Comparison of ENCODE assay signal across 29 cellular contexts in the genomic region with DNA sequence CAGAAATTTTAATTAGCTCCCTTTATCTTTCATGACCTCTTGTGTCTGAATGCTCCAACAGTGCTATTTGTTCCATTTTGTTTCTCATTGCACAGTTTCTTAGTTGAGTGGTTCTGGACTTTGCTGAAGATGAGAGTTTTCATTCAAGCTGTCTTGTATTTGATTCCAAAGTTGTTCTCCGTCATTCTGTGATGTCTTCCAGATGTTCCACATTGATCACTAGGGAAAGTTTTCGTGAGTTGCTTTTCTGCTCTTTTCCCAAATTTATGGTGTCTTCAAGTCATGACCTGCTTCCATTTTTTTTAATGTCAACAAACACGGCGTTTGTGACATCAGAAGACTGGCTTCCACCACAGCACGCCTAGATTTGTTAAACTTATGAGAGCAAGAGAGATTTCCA.
"Had no signal": no experiment of that assay in that cellular context is flagged by ENCODE, and none has a peak within 500 bp of the region (broad histone marks: within the 10 kb centered on the region; RNA-seq: fewer than 3 reads in every experiment).

No MANE protein-coding gene starts in this region.

- FAIRE-seq: endometrium, endothelial cell of umbilical vein, frontal cortex had no signal

- DNase-seq: activated CD4-positive, alpha-beta memory T cell treated with anti-CD3 and anti-CD28 coated beads for 36 hours; activated CD4-positive, alpha-beta T cell treated with anti-CD3 and anti-CD28 coated beads for 36 hours; activated CD4-positive, alpha-beta T cell treated with anti-CD3 and anti-CD28 coated beads, Interleukin-2, amount 10 ng/mL, durations not matched to agents 24 days and 14 days; activated CD4-positive, CD25-positive, alpha-beta regulatory T cell; activated CD4-positive, CD25-positive, alpha-beta regulatory T cell treated with anti-CD3 and anti-CD28 coated beads, Interleukin-2, amount 50 U/mL, for 72 hours; activated CD8-positive, alpha-beta memory T cell treated with anti-CD3 and anti-CD28 coated beads, Interleukin-2, amount 10 ng/mL, durations not matched to agents 7 days and 5 days; activated CD8-positive, alpha-beta memory T cell treated with anti-CD3 and anti-CD28 coated beads, Interleukin-2, amount 50 U/mL, for 4 hours; activated CD8-positive, alpha-beta T cell treated with anti-CD3 and anti-CD28 coated beads, Interleukin-2, amount 10 ng/mL, durations not matched to agents 7 days and 5 days; activated effector memory CD4-positive, alpha-beta T cell treated with anti-CD3 and anti-CD28 coated beads, Interleukin-2, amount 50 U/mL, for 16 hours; activated naive CD4-positive, alpha-beta T cell treated with anti-CD3 and anti-CD28 coated beads for 36 hours; activated naive CD8-positive, alpha-beta T cell treated with anti-CD3 and anti-CD28 coated beads for 36 hours; activated naive CD8-positive, alpha-beta T cell treated with anti-CD3 and anti-CD28 coated beads, Interleukin-2, amount 50 U/mL, for 24 hours; activated T-cell treated with anti-CD3 and anti-CD28 coated beads, Interleukin-2, amount 50 U/mL, for 1 hour; activated T-cell treated with anti-CD3 and anti-CD28 coated beads, Interleukin-2, amount 50 U/mL, for 48 hours; adrenal gland; amygdala; aorta; body of pancreas; central memory CD4-positive, alpha-beta T cell; cerebellar nuclear complex; colonic mucosa; effector CD8-positive, alpha-beta T cell; esophagus squamous epithelium; foreskin fibroblast; T-helper 2 cell had no signal

- H3K27me3 ChIP-seq: adrenal gland, body of pancreas, cardiac muscle cell, colonic mucosa, esophagus squamous epithelium had no signal

- H3K4me3 ChIP-seq: adrenal gland, body of pancreas, cardiac muscle cell, colonic mucosa, esophagus squamous epithelium had no signal

- H3K36me3 ChIP-seq: adrenal gland, cardiac muscle cell, colonic mucosa, esophagus squamous epithelium had no signal

- ATAC-seq: activated CD4-positive, alpha-beta T cell treated with anti-CD3 and anti-CD28 coated beads for 36 hours; activated CD8-positive, alpha-beta memory T cell treated with anti-CD3 and anti-CD28 coated beads, Interleukin-2, amount 10 ng/mL, durations not matched to agents 7 days and 5 days; activated CD8-positive, alpha-beta T cell treated with anti-CD3 and anti-CD28 coated beads, Interleukin-2, amount 10 ng/mL, durations not matched to agents 7 days and 5 days; activated naive CD8-positive, alpha-beta T cell treated with anti-CD3 and anti-CD28 coated beads, Interleukin-2, amount 50 U/mL, for 24 hours; body of pancreas had no signal
